In the genomic region with DNA sequence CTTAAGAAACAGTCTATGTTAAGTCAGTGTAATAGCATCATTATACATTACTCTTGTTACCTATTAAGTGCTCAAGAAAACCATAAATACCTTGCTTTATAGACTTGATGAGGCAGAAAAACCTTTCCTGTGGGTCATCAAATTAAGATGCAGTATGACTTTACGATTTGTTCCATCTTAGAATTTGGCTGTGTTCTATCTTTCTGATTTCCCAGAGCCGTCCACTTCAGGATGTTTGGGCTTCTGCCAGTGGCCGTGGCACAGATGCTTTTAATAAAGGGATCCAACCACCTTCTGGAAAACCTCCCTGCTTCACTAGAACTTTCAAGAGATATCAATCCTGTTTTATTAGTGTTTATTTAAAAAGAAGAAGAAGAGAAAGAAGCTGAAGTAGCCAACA, we compare ENCODE assay signal across 11 cellular contexts.
DNase-seq lines count a peak whose midpoint lies in the region; ATAC-seq, FAIRE-seq and TF ChIP-seq lines count a peak whose summit lies in the region.
"Had no signal": no experiment of that assay in that cellular context is flagged by ENCODE, and none has a peak within 500 bp of the region (broad histone marks: within the 10 kb centered on the region; RNA-seq: fewer than 3 reads in every experiment).

No MANE protein-coding gene starts in this region.

- H3K27ac Mint-ChIP-seq in naive thymus-derived CD4-positive, alpha-beta T cell, result no peak overlapping the region
- H3K27ac Mint-ChIP-seq: activated CD8-positive, alpha-beta T cell treated with anti-CD3 and anti-CD28 coated beads, Interleukin-2, amount 10 ng/mL, durations not matched to agents 7 days and 5 days; activated naive CD8-positive, alpha-beta T cell; B cell had no signal

- intact Hi-C loops in endothelial cell of umbilical vein (cut with micrococcal nuclease), result loop anchor here (1.0 to 5.0 kb wide), 2 partner anchors 114 to 130 kb away; no protein-coding TSS in a partner anchor
- intact Hi-C loops in naive thymus-derived CD4-positive, alpha-beta T cell (cut with micrococcal nuclease), result no loop called here

- no peaks in the 10 kb centered on the region for H4K20me1 ChIP-seq in endothelial cell of umbilical vein (replicated peaks; ENCODE audit: control insufficient read depth, extremely low read depth, insufficient read depth, low read length)

- peaks cover 0 to 21% (median 0%) of the 10 kb centered on the region in 5 donors for H3K36me3 Mint-ChIP-seq in naive thymus-derived CD4-positive, alpha-beta T cell
- H3K36me3 Mint-ChIP-seq: activated naive CD8-positive, alpha-beta T cell had no signal

- peaks cover 0 to 4% (median 0%) of the 10 kb centered on the region in 5 donors for H3K27me3 Mint-ChIP-seq in naive thymus-derived CD4-positive, alpha-beta T cell

- H3K9me3 ChIP-seq in HUES48 (ENCODE audit: control insufficient read depth, insufficient read depth, low read length) (no peaks in the 10 kb centered on the region), endothelial cell of umbilical vein (replicated peaks; ENCODE audit: control insufficient read depth, insufficient read depth, low read length) (no peaks in the 10 kb centered on the region)
- H3K9me3 ChIP-seq in naive thymus-derived CD4-positive, alpha-beta T cell (ENCODE audit: control insufficient read depth in 2 of 3, low read length in 3 of 3), result no peaks in the 10 kb centered on the region

- no peak for ATAC-seq in naive thymus-derived CD4-positive, alpha-beta T cell
- ATAC-seq in HG02973 (IDR thresholded peaks at IDR 0.05; ENCODE audit: unreplicated experiment), result no peak
- ATAC-seq: activated CD8-positive, alpha-beta T cell treated with anti-CD3 and anti-CD28 coated beads, Interleukin-2, amount 10 ng/mL, durations not matched to agents 7 days and 5 days had no signal

- H2AFZ ChIP-seq in endothelial cell of umbilical vein (ENCODE audit: low read depth, low read length), result peak overlapping the region; percentile 42

- H3K36me3 ChIP-seq in HUES48 (ENCODE audit: control insufficient read depth, insufficient read depth, low read length), result no peaks in the 10 kb centered on the region
- H3K36me3 ChIP-seq in endothelial cell of umbilical vein (ENCODE audit: control insufficient read depth in 2 of 2, extremely low read depth in 1 of 2, insufficient read depth in 2 of 2, low read length in 2 of 2), result no peaks in the 10 kb centered on the region
- H3K36me3 ChIP-seq in naive thymus-derived CD4-positive, alpha-beta T cell (ENCODE audit: control insufficient read depth in 2 of 3, insufficient read depth in 3 of 3, low read length in 3 of 3), result no peaks in the 10 kb centered on the region

- no peaks in the 10 kb centered on the region for H3K9me1 ChIP-seq in endothelial cell of umbilical vein (replicated peaks; ENCODE audit: control insufficient read depth, extremely low read depth, insufficient read depth, low read length)

- dilution Hi-C loops in endothelial cell of umbilical vein (cut with MboI; ENCODE audit: extremely low pct_ligation_motif_present, low sequenced_read_pairs), result no loop called here

- H3K4me1 ChIP-seq in HUES48 (ENCODE audit: control insufficient read depth, insufficient read depth, low read length), result peaks cover 30% of the 10 kb centered on the region
- peaks cover 19% of the 10 kb centered on the region for H3K4me1 ChIP-seq in endothelial cell of umbilical vein (ENCODE audit: control insufficient read depth, extremely low read depth, insufficient read depth, low read length)
- H3K4me1 ChIP-seq in naive thymus-derived CD4-positive, alpha-beta T cell (ENCODE audit: control insufficient read depth in 2 of 2, insufficient read depth in 2 of 2, low read length in 2 of 2), result no peaks in the 10 kb centered on the region

- TF ChIP-seq POLR2A in endothelial cell of umbilical vein (IDR thresholded peaks at IDR 0.05; ENCODE audit: low read depth, low read length), result no peak

- H3K27me3 ChIP-seq in HUES48 (ENCODE audit: control insufficient read depth, insufficient read depth, low read length) (no peaks in the 10 kb centered on the region), endothelial cell of umbilical vein (ENCODE audit: control insufficient read depth in 2 of 2, insufficient read depth in 2 of 2, low read length in 2 of 2) (no peaks in the 10 kb centered on the region)
- H3K27me3 ChIP-seq in naive thymus-derived CD4-positive, alpha-beta T cell (ENCODE audit: control insufficient read depth in 2 of 2, insufficient read depth in 2 of 2, low read length in 2 of 2), result no peaks in the 10 kb centered on the region

- CTCF ChIA-PET in endothelial cell of umbilical vein (lab: Charles Lee), result interaction anchor here (0.7 to 1.9 kb wide), 3 partner anchors 13 to 110 kb away, joined by 3 to 6 read pairs (median 3); no protein-coding TSS in a partner anchor
- CTCF ChIA-PET in naive thymus-derived CD4-positive, alpha-beta T cell (lab: Charles Lee), result interaction anchor here (0.7 kb wide), 1 partner anchor 16 kb away, joined by 3 read pairs; no protein-coding TSS in a partner anchor

- no peak overlapping the region for H3K4me3 Mint-ChIP-seq in naive thymus-derived CD4-positive, alpha-beta T cell
- H3K4me3 Mint-ChIP-seq: activated CD8-positive, alpha-beta T cell treated with anti-CD3 and anti-CD28 coated beads, Interleukin-2, amount 10 ng/mL, durations not matched to agents 7 days and 5 days; activated naive CD8-positive, alpha-beta T cell; B cell had no signal

- H3K9me3 Mint-ChIP-seq in naive thymus-derived CD4-positive, alpha-beta T cell, result no peaks in the 10 kb centered on the region

- H3K4me2 ChIP-seq in endothelial cell of umbilical vein (ENCODE audit: insufficient read depth, low read length), result peak overlapping the region; percentile 61

- H3K9ac ChIP-seq in HUES48 (ENCODE audit: low read depth, low read length), result no peak overlapping the region
- no peak overlapping the region for H3K9ac ChIP-seq in endothelial cell of umbilical vein (replicated peaks; ENCODE audit: extremely low read depth, insufficient read depth, low read length)

- H3K27ac ChIP-seq in HUES48 (ENCODE audit: low read depth, low read length) (peak overlapping the region; percentile 86), endothelial cell of umbilical vein (ENCODE audit: insufficient read depth, low read depth, low read length) (peak overlapping the region; percentile 76)
- H3K27ac ChIP-seq in naive thymus-derived CD4-positive, alpha-beta T cell (ENCODE audit: low read depth, low read length), result no peak overlapping the region

- H3K79me2 ChIP-seq in endothelial cell of umbilical vein (ENCODE audit: control insufficient read depth, insufficient read depth, low read length), result no peaks in the 10 kb centered on the region

- TF ChIP-seq CTCF in endothelial cell of umbilical vein (IDR thresholded peaks at IDR 0.05; ENCODE audit: extremely low read depth in 1 of 2, insufficient read depth in 1 of 2, low read depth in 1 of 2, low read length in 2 of 2), result no peak

- FAIRE-seq in endothelial cell of umbilical vein (lab: Jason Lieb, UNC), result no peak

- no TSS peak for BruUV-seq in endothelial cell of umbilical vein (replicated peaks; lab: Mats Ljungman, UMichigan)

- DNase-seq in AG08395 (ENCODE audit: low spot score) (peak; percentile 56), endothelial cell of umbilical vein (ENCODE audit: low read depth, low spot score) (no peak), myocyte (ENCODE audit: low read depth) (peak; percentile 47), superior temporal gyrus (ENCODE audit: extremely low spot score) (no peak), CD1c-positive myeloid dendritic cell (ENCODE audit: extremely low spot score) (no peak)
- DNase-seq in naive thymus-derived CD4-positive, alpha-beta T cell, result no peak
- DNase-seq: activated CD8-positive, alpha-beta T cell treated with anti-CD3 and anti-CD28 coated beads, Interleukin-2, amount 10 ng/mL, durations not matched to agents 7 days and 5 days had no signal

- H3K4me1 Mint-ChIP-seq in naive thymus-derived CD4-positive, alpha-beta T cell, result peaks cover 0 to 8% (median 0%) of the 10 kb centered on the region in 7 donors

- POLR2A ChIA-PET in endothelial cell of umbilical vein (lab: Charles Lee), result no interaction called here
- POLR2A ChIA-PET in naive thymus-derived CD4-positive, alpha-beta T cell (lab: Charles Lee), result no interaction called here

- H3K4me3 ChIP-seq in HUES48 (ENCODE audit: low read depth, low read length), result no peak overlapping the region
- H3K4me3 ChIP-seq in endothelial cell of umbilical vein (replicated peaks in 1 of 3; ENCODE audit: insufficient read depth in 1 of 3, low read depth in 1 of 3, low read length in 3 of 3), result no peak overlapping the region
- H3K4me3 ChIP-seq in naive thymus-derived CD4-positive, alpha-beta T cell (ENCODE audit: low read length), result no peak overlapping the region

TF ChIP-seq in endothelial cell of umbilical vein, 7 proteins besides CTCF, POLR2A, EP300 and RAD21:
- TF ChIP-seq JUN (IDR thresholded peaks at IDR 0.05; ENCODE audit: borderline replicate concordance, insufficient read depth, insufficient read length, low read depth) (no peak), POLR2AphosphoS5 (IDR thresholded peaks at IDR 0.05; ENCODE audit: insufficient read depth, low read depth, low read length) (no peak), FOS (IDR thresholded peaks at IDR 0.05; ENCODE audit: borderline replicate concordance, insufficient read depth, low read length) (no peak), GATA2 (IDR thresholded peaks at IDR 0.05; ENCODE audit: insufficient read depth, insufficient read length, low read depth, low read length) (no peak), MYC (IDR thresholded peaks at IDR 0.05; ENCODE audit: low read depth, low read length) (no peak), EZH2 (IDR thresholded peaks at IDR 0.05; ENCODE audit: borderline replicate concordance, low read depth, low read length, severe bottlenecking) (no peak)
- TF ChIP-seq, protein P1, sequence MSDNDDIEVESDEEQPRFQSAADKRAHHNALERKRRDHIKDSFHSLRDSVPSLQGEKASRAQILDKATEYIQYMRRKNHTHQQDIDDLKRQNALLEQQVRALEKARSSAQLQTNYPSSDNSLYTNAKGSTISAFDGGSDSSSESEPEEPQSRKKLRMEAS (IDR thresholded peaks at IDR 0.05; ENCODE audit: insufficient read depth, insufficient read length), result no peak

Comparison
In these comparisons a context has a peak if more than half of its experiments do, and no peak if none do; other contexts are left out.
1. DNase-seq: peak in AG08395 (single experiment) and myocyte (single experiment); none in endothelial cell of umbilical vein (single experiment), superior temporal gyrus (single experiment), naive thymus-derived CD4-positive, alpha-beta T cell (0 of 9) and CD1c-positive myeloid dendritic cell (single experiment).